In the genomic region with DNA sequence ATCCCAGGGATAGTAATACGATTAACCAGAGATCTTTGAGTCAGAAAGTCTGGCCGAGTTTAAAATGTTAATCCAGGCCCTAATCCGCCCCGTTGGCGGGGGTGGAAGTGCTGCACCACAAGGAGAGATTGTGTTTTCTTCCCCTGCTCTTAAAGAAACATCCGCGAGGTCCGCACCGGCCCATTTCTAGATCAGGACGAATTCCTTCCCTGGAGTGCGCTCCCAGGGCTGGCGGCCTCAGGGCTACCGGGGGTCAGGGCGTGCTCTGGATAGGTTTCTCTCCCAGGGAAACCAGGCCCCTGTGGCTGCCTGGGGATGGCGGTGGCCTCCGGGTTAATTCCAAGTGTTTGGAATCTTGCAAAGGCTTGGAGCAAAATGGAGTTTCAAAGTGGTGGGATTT, we compare ENCODE assay signal across 20 cellular contexts. TPM values are rescaled to one million over a fixed set of nuclear protein-coding genes. Genes with fewer than 3 reads are reported as not detected.
DNase-seq lines count a peak whose midpoint lies in the region; ATAC-seq and TF ChIP-seq lines count a peak whose summit lies in the region.
"Had no signal": no experiment of that assay in that cellular context is flagged by ENCODE, and none has a peak within 500 bp of the region (broad histone marks: within the 10 kb centered on the region; RNA-seq: fewer than 3 reads in every experiment).

No MANE protein-coding gene starts in this region.

- DNase-seq in natural killer cell (no peak), mesothelial cell of epicardium (ENCODE audit: low spot score in 2 of 2, unreplicated experiment in 2 of 2) (no peak), cerebellum (ENCODE audit: low spot score) (no peak), cortex of kidney (lab: John Stamatoyannopoulos, UW) (no peak)
- DNase-seq in natural killer cell treated with Interleukin-12 subunit alpha and Interleukin-12 subunit beta and Interleukin-15 and Interleukin-18, amount 100 ng/mL, for 72 hours (ENCODE audit: low spot score) = no peak
- DNase-seq: activated CD4-positive, alpha-beta T cell treated with anti-CD3 and anti-CD28 coated beads for 48 hours; amniotic stem cell; foreskin keratinocyte; MM.1S; NCI-H2029 treated with DMSO at 0.1 percent for 48 hours; NCI-H69; PC-9; stimulated activated CD4-positive, alpha-beta T cell treated with anti-CD3 and anti-CD28 coated beads, Interleukin-4, amount 100 ng/mL, for 1 hour had no signal

- H3K4me3 Mint-ChIP-seq in natural killer cell = peak overlapping the region; percentile 97
- H3K4me3 Mint-ChIP-seq in natural killer cell treated with Interleukin-12 subunit alpha and Interleukin-12 subunit beta and Interleukin-15 and Interleukin-18, amount 100 ng/mL, for 72 hours = no peak overlapping the region
- peak overlapping the region in 3 of 5 experiments; percentile 45 to 85 (median 82) for H3K4me3 Mint-ChIP-seq in brain
- peak overlapping the region; percentile 63 for H3K4me3 Mint-ChIP-seq in mesothelial cell of epicardium

- H3K9me3 ChIP-seq in subcutaneous abdominal adipose tissue (ENCODE audit: control insufficient read depth in 5 of 5, low read length in 5 of 5) = no peaks in the 10 kb centered on the region
- H3K9me3 ChIP-seq: thoracic aorta had no signal

- peaks cover 21 to 72% (median 44%) of the 10 kb centered on the region in 5 donors for H3K27me3 ChIP-seq in subcutaneous abdominal adipose tissue (ENCODE audit: control insufficient read depth in 5 of 5, insufficient read depth in 4 of 5, low read length in 5 of 5)

- no peak overlapping the region for H3K9ac ChIP-seq in subcutaneous abdominal adipose tissue (ENCODE audit: low read length in 5 of 5)

- peaks cover 48 to 52% of the 10 kb centered on the region in 2 donors for H3K27me3 Mint-ChIP-seq in natural killer cell (ENCODE audit: low read depth in 2 of 2)
- H3K27me3 Mint-ChIP-seq in natural killer cell treated with Interleukin-12 subunit alpha and Interleukin-12 subunit beta and Interleukin-15 and Interleukin-18, amount 100 ng/mL, for 72 hours = peaks cover 25 to 38% of the 10 kb centered on the region in 2 donors
- H3K27me3 Mint-ChIP-seq in brain = peaks cover 98% of the 10 kb centered on the region
- peaks cover 98% of the 10 kb centered on the region for H3K27me3 Mint-ChIP-seq in mesothelial cell of epicardium (ENCODE audit: low read depth)

- ATAC-seq in natural killer cell (no peak), HG02973 (IDR thresholded peaks at IDR 0.05; ENCODE audit: unreplicated experiment) (no peak)
- ATAC-seq in natural killer cell treated with Interleukin-12 subunit alpha and Interleukin-12 subunit beta and Interleukin-15 and Interleukin-18, amount 100 ng/mL, for 72 hours = no peak
- ATAC-seq: foreskin keratinocyte, HCT116 had no signal

- H3K36me3 Mint-ChIP-seq in natural killer cell (no peaks in the 10 kb centered on the region), brain (no peaks in the 10 kb centered on the region), mesothelial cell of epicardium (no peaks in the 10 kb centered on the region)
- H3K36me3 Mint-ChIP-seq in natural killer cell treated with Interleukin-12 subunit alpha and Interleukin-12 subunit beta and Interleukin-15 and Interleukin-18, amount 100 ng/mL, for 72 hours = no peaks in the 10 kb centered on the region

- H3K4me1 Mint-ChIP-seq in natural killer cell (peaks cover 21% of the 10 kb centered on the region in 2 donors), brain (peaks cover 30% of the 10 kb centered on the region), mesothelial cell of epicardium (peaks cover 18% of the 10 kb centered on the region)
- peaks cover 11 to 12% of the 10 kb centered on the region in 2 donors for H3K4me1 Mint-ChIP-seq in natural killer cell treated with Interleukin-12 subunit alpha and Interleukin-12 subunit beta and Interleukin-15 and Interleukin-18, amount 100 ng/mL, for 72 hours (ENCODE audit: low read depth in 2 of 2)

- no peaks in the 10 kb centered on the region for H3K36me3 ChIP-seq in subcutaneous abdominal adipose tissue (ENCODE audit: control insufficient read depth in 5 of 5, insufficient read depth in 5 of 5, low read length in 5 of 5)
- H3K36me3 ChIP-seq: thoracic aorta had no signal

- no peak for TF ChIP-seq CTCF in natural killer cell (IDR thresholded peaks at IDR 0.05)
- no peak for TF ChIP-seq CTCF in brain (conservative IDR thresholded peaks at IDR 0.05)
- no peak for TF ChIP-seq CTCF in mesothelial cell of epicardium (IDR thresholded peaks at IDR 0.05; ENCODE audit: unreplicated experiment)

- intact Hi-C loops in natural killer cell (cut with micrococcal nuclease) = no loop called here

- peak overlapping the region in 3 of 5 donors; percentile 68 to 79 (median 71) for H3K4me3 ChIP-seq in subcutaneous abdominal adipose tissue (ENCODE audit: low read depth in 1 of 5, low read length in 5 of 5)
- H3K4me3 ChIP-seq: PC-9 had no signal

- H3K27ac ChIP-seq in subcutaneous abdominal adipose tissue (ENCODE audit: low read depth, low read length) = no peak overlapping the region
- H3K27ac ChIP-seq: foreskin keratinocyte, PC-9, thoracic aorta had no signal

- H3K9me3 Mint-ChIP-seq in natural killer cell = no peaks in the 10 kb centered on the region
- no peaks in the 10 kb centered on the region for H3K9me3 Mint-ChIP-seq in natural killer cell treated with Interleukin-12 subunit alpha and Interleukin-12 subunit beta and Interleukin-15 and Interleukin-18, amount 100 ng/mL, for 72 hours
- H3K9me3 Mint-ChIP-seq in brain = peaks cover 0 to 14% (median 2%) of the 10 kb centered on the region in 5 experiments
- no peaks in the 10 kb centered on the region for H3K9me3 Mint-ChIP-seq in mesothelial cell of epicardium

- H3K27ac Mint-ChIP-seq in natural killer cell = no peak overlapping the region
- H3K27ac Mint-ChIP-seq in natural killer cell treated with Interleukin-12 subunit alpha and Interleukin-12 subunit beta and Interleukin-15 and Interleukin-18, amount 100 ng/mL, for 72 hours = no peak overlapping the region
- peak overlapping the region in 4 of 5 experiments; percentile 36 to 83 (median 48) for H3K27ac Mint-ChIP-seq in brain
- no peak overlapping the region for H3K27ac Mint-ChIP-seq in mesothelial cell of epicardium

- peaks cover 0 to 19% (median 18%) of the 10 kb centered on the region in 5 donors for H3K4me1 ChIP-seq in subcutaneous abdominal adipose tissue (ENCODE audit: control insufficient read depth in 5 of 5, insufficient read depth in 5 of 5, low read length in 5 of 5)
- H3K4me1 ChIP-seq: foreskin keratinocyte had no signal

RNA-seq across cellular contexts. Expression of gene NEUROG1, which starts 9.4 kb away (rescaled TPM):
- total RNA-seq in natural killer cell = not detected
- total RNA-seq in natural killer cell treated with Interleukin-12 subunit alpha and Interleukin-12 subunit beta and Interleukin-15 and Interleukin-18, amount 100 ng/mL, for 72 hours = not detected
- polyA plus RNA-seq in brain (ENCODE audit: insufficient read depth, low read depth, low replicate concordance) = 22.3 TPM
- not detected in 3 replicates for total RNA-seq in mesothelial cell of epicardium
- 2.6 TPM for total RNA-seq in cerebellum
- total RNA-seq: foreskin keratinocyte, lung microvascular endothelial cell, PC-9, SK-MEL-5, thoracic aorta had no signal
- polyA plus RNA-seq: foreskin keratinocyte had no signal

RNA-seq across cellular contexts. Expression of gene CXCL14, which starts 33.7 kb away (rescaled TPM):
- total RNA-seq in natural killer cell (not detected), mesothelial cell of epicardium (51.6 to 61.3 TPM (median 56.5 TPM) in 3 replicates), cerebellum (0.73 TPM)
- not detected for total RNA-seq in natural killer cell treated with Interleukin-12 subunit alpha and Interleukin-12 subunit beta and Interleukin-15 and Interleukin-18, amount 100 ng/mL, for 72 hours
- 34.7 TPM for polyA plus RNA-seq in brain (ENCODE audit: insufficient read depth, low read depth, low replicate concordance)
- total RNA-seq: lung microvascular endothelial cell, PC-9, SK-MEL-5 had no signal

Comparison
In these comparisons a context has a peak if more than half of its experiments do, and no peak if none do; other contexts are left out.
1. H3K27ac Mint-ChIP-seq: peak in brain (4 of 5); none in natural killer cell (0 of 2), natural killer cell treated with Interleukin-12 subunit alpha and Interleukin-12 subunit beta and Interleukin-15 and Interleukin-18, amount 100 ng/mL, for 72 hours (0 of 2) and mesothelial cell of epicardium (single experiment).
2. RNA of gene CXCL14, which starts 33.7 kb away (total RNA-seq): 51.6 to 61.3 TPM in mesothelial cell of epicardium; 0.73 TPM in cerebellum (single experiment), not detected in natural killer cell treated with Interleukin-12 subunit alpha and Interleukin-12 subunit beta and Interleukin-15 and Interleukin-18, amount 100 ng/mL, for 72 hours and not detected in natural killer cell; every median in the first group is over 10 times any median in the second.